Comparison of ENCODE assay signal across 9 cellular contexts in genomic region chr5:44839018-44839681, GRCh38.
"Had no signal": no experiment of that assay in that cellular context is flagged by ENCODE, and none has a peak within 500 bp of the region (broad histone marks: within the 10 kb centered on the region; RNA-seq: fewer than 3 reads in every experiment).

No MANE protein-coding gene starts in this region.

- FAIRE-seq: H1, H54, HepG2 had no signal

- DNase-seq: H9, HCEC 1CT, HFFc6, KG1 had no signal

- H3K27ac ChIP-seq: HL-60 had no signal

- H3K4me3 ChIP-seq: GM23338 had no signal
